26 cellular contexts compared by ENCODE assay signal in the genomic region with DNA sequence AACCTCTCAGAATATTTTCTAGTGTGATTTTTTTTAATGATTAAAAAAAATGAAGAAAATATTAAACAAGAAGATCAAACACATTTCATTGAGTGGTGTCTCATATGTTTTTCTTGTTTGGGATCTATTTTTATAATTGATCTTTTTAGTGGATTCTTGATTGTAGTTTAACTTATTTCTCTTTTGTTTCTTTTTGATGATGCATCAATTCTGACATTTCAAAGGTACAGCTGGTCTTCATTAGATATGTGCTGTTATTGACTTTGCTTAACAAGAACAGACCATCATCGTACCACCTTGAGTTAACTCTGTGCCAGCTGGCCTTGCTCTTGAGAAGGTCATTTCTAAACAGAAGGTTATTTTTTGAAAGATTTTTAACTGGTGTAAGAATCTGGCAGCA.
"Had no signal": no experiment of that assay in that cellular context is flagged by ENCODE, and none has a peak within 500 bp of the region (broad histone marks: within the 10 kb centered on the region; RNA-seq: fewer than 3 reads in every experiment).

No MANE protein-coding gene starts in this region.

- H3K4me3 ChIP-seq: coronary artery, heart right ventricle, left ventricle myocardium inferior, lung, pancreas, smooth muscle cell, suprapubic skin, thyroid gland, upper lobe of left lung, uterus had no signal

- H3K9me3 ChIP-seq: heart right ventricle, left ventricle myocardium inferior, pancreas, suprapubic skin, thyroid gland, upper lobe of left lung, uterus had no signal

- H3K4me1 ChIP-seq: heart right ventricle, left ventricle myocardium inferior, pancreas, suprapubic skin, thyroid gland, upper lobe of left lung, uterus had no signal

- H3K4me1 Mint-ChIP-seq: endodermal cell, naive B cell, nephron had no signal

- H3K27me3 Mint-ChIP-seq: naive B cell, progenitor cell of endocrine pancreas had no signal

- H3K36me3 ChIP-seq: heart right ventricle, left ventricle myocardium inferior, pancreas, suprapubic skin, thyroid gland, upper lobe of left lung, uterus had no signal

- H3K27ac ChIP-seq: coronary artery, heart right ventricle, left ventricle myocardium inferior, pancreas, suprapubic skin, thyroid gland, upper lobe of left lung, uterus had no signal

- FAIRE-seq: endothelial cell of umbilical vein, frontal cortex, keratinocyte, pancreas had no signal

- H3K27me3 ChIP-seq: heart right ventricle, pancreas, suprapubic skin, thyroid gland, upper lobe of left lung, uterus had no signal

- H3K9me3 Mint-ChIP-seq: endodermal cell, naive B cell, nephron had no signal

- ATAC-seq: heart right ventricle; left cardiac atrium; pancreas; right cardiac atrium; stimulated activated naive CD8-positive, alpha-beta T cell treated with anti-CD3 and anti-CD28 coated beads, Interleukin-15, Interleukin-2, amounts not matched to agents 100 U/mL and 50 U/mL, for 24 hours had no signal

- H3K27ac Mint-ChIP-seq: endodermal cell, naive B cell, nephron, progenitor cell of endocrine pancreas had no signal

- H3K4me3 Mint-ChIP-seq: endodermal cell, naive B cell, nephron had no signal

- H3K4me2 ChIP-seq: smooth muscle cell had no signal

- DNase-seq: effector CD4-positive, alpha-beta T cell; endodermal cell; erythroblast; heart right ventricle; hypothalamus; left cardiac atrium; left ventricle myocardium inferior; mesenchymal stem cell; naive B cell; occipital lobe; pancreas; right cardiac atrium; stimulated activated CD4-positive, alpha-beta T cell treated with anti-CD3 and anti-CD28 coated beads, Interleukin-2, amount 100 ng/mL, for 48 hours; stimulated activated naive CD8-positive, alpha-beta T cell treated with anti-CD3 and anti-CD28 coated beads, Interleukin-15, Interleukin-2, amounts not matched to agents 100 U/mL and 50 U/mL, for 24 hours; thyroid gland; upper lobe of left lung; uterus had no signal
